15 cellular contexts compared by ENCODE assay signal in genomic region chr4:80171656-80172055, GRCh38. TPM values are rescaled to one million over a fixed set of nuclear protein-coding genes. Genes with fewer than 3 reads are reported as not detected.
DNase-seq lines count a peak whose midpoint lies in the region; ATAC-seq and TF ChIP-seq lines count a peak whose summit lies in the region.
"Had no signal": no experiment of that assay in that cellular context is flagged by ENCODE, and none has a peak within 500 bp of the region (broad histone marks: within the 10 kb centered on the region; RNA-seq: fewer than 3 reads in every experiment).

No MANE protein-coding gene starts in this region.

- peaks cover 9 to 18% of the 10 kb centered on the region in 2 donors for H3K36me3 Mint-ChIP-seq in activated naive CD4-positive, alpha-beta T cell treated with anti-CD3 and anti-CD28 coated beads, Interleukin-2, amount 50 U/mL, for 72 hours
- H3K36me3 Mint-ChIP-seq in activated naive CD4-positive, alpha-beta T cell treated with anti-CD3 and anti-CD28 coated beads for 36 hours (ENCODE audit: low read depth) = no peaks in the 10 kb centered on the region
- no peaks in the 10 kb centered on the region for H3K36me3 Mint-ChIP-seq in T-cell

- H3K4me1 Mint-ChIP-seq in activated naive CD4-positive, alpha-beta T cell treated with anti-CD3 and anti-CD28 coated beads for 36 hours (ENCODE audit: low read depth) = peaks cover 50% of the 10 kb centered on the region
- H3K4me1 Mint-ChIP-seq in T-cell = peaks cover 60 to 72% (median 69%) of the 10 kb centered on the region in 3 donors

- peaks cover 0 to 6% of the 10 kb centered on the region in 2 donors for H3K9me3 Mint-ChIP-seq in activated naive CD4-positive, alpha-beta T cell treated with anti-CD3 and anti-CD28 coated beads, Interleukin-2, amount 50 U/mL, for 72 hours
- no peaks in the 10 kb centered on the region for H3K9me3 Mint-ChIP-seq in activated naive CD4-positive, alpha-beta T cell treated with anti-CD3 and anti-CD28 coated beads for 36 hours
- no peaks in the 10 kb centered on the region for H3K9me3 Mint-ChIP-seq in T-cell

- H3K27ac ChIP-seq in esophagus squamous epithelium = no peak overlapping the region
- no peak overlapping the region for H3K27ac ChIP-seq in SJCRH30
- H3K27ac ChIP-seq: ascending aorta, upper lobe of left lung had no signal

- no peak overlapping the region for H3K4me3 Mint-ChIP-seq in activated naive CD4-positive, alpha-beta T cell treated with anti-CD3 and anti-CD28 coated beads for 36 hours
- peak overlapping the region; percentile 41 to 76 (median 50) for H3K4me3 Mint-ChIP-seq in T-cell

- 74 to 86% methylated on average over 3 of the region's 3 CpGs for WGBS in esophagus squamous epithelium, 2 donors

- H3K36me3 ChIP-seq in esophagus squamous epithelium = no peaks in the 10 kb centered on the region
- H3K36me3 ChIP-seq in SJCRH30 = no peaks in the 10 kb centered on the region
- H3K36me3 ChIP-seq: ascending aorta, upper lobe of left lung had no signal

- intact Hi-C loops in activated naive CD4-positive, alpha-beta T cell treated with anti-CD3 and anti-CD28 coated beads for 36 hours (cut with micrococcal nuclease) = loop anchor here (1.0 to 10.0 kb wide), 6 partner anchors 30 to 1517 kb away; no protein-coding TSS in a partner anchor
- intact Hi-C loops in esophagus squamous epithelium (cut with DNase I) = no loop called here

- no peak for DNase-seq in activated naive CD4-positive, alpha-beta T cell treated with anti-CD3 and anti-CD28 coated beads, Interleukin-2, amount 50 U/mL, for 72 hours (ENCODE audit: low spot score in 2 of 2)
- no peak for DNase-seq in activated naive CD4-positive, alpha-beta T cell treated with anti-CD3 and anti-CD28 coated beads for 36 hours
- DNase-seq in T-cell (no peak), fibroblast of mammary gland (ENCODE audit: low read depth) (peak; percentile 45), esophagus squamous epithelium (lab: John Stamatoyannopoulos, UW) (no peak), SJCRH30 (no peak), NCI-H2107 (lab: John Stamatoyannopoulos, UW) (no peak)
- DNase-seq: foreskin melanocyte, Kasumi-1, NCI-H1930, NCI-H82, upper lobe of left lung had no signal

- POLR2A ChIA-PET in T-cell (lab: Charles Lee) = interaction anchor here (0.6 to 1.1 kb wide), 6 partner anchors 10 to 46 kb away, joined by 3 to 4 read pairs (median 3); no protein-coding TSS in a partner anchor

- H3K4me3 ChIP-seq in fibroblast of mammary gland (ENCODE audit: control insufficient read depth, low read depth, low read length) (no peak overlapping the region), esophagus squamous epithelium (no peak overlapping the region), SJCRH30 (no peak overlapping the region)
- H3K4me3 ChIP-seq: ascending aorta, upper lobe of left lung had no signal

- TF ChIP-seq CTCF in fibroblast of mammary gland (conservative IDR thresholded peaks at IDR 0.05; ENCODE audit: control insufficient read depth, insufficient read depth, low read depth, low read length) = no peak
- TF ChIP-seq CTCF in esophagus squamous epithelium (IDR thresholded peaks at IDR 0.05) = no peak

- CTCF ChIA-PET in activated naive CD4-positive, alpha-beta T cell treated with anti-CD3 and anti-CD28 coated beads for 36 hours (lab: Charles Lee) = interaction anchor here (0.5 to 5.8 kb wide), 8 partner anchors 11 to 240 kb away, joined by 3 to 54 read pairs (median 5); no protein-coding TSS in a partner anchor
- CTCF ChIA-PET in T-cell (lab: Charles Lee) = interaction anchor here (0.9 to 4.5 kb wide), 10 partner anchors 11 to 97 kb away, joined by 3 to 45 read pairs (median 4); no protein-coding TSS in a partner anchor

- ATAC-seq in activated naive CD4-positive, alpha-beta T cell treated with anti-CD3 and anti-CD28 coated beads, Interleukin-2, amount 50 U/mL, for 72 hours = peak; percentile 20 to 36
- ATAC-seq in T-cell (replicated peaks in 1 of 4) (no peak), HG03135 (IDR thresholded peaks at IDR 0.05; ENCODE audit: unreplicated experiment) (no peak)
- ATAC-seq: Right ventricle myocardium inferior had no signal

- H3K27me3 ChIP-seq in esophagus squamous epithelium (peaks cover 0 to 11% (median 0%) of the 10 kb centered on the region in 4 donors), SJCRH30 (no peaks in the 10 kb centered on the region)
- H3K27me3 ChIP-seq: ascending aorta, upper lobe of left lung had no signal

- H3K4me1 ChIP-seq in esophagus squamous epithelium (no peaks in the 10 kb centered on the region), SJCRH30 (no peaks in the 10 kb centered on the region)
- H3K4me1 ChIP-seq: ascending aorta, upper lobe of left lung had no signal

- TF ChIP-seq POLR2A in esophagus squamous epithelium (IDR thresholded peaks at IDR 0.05) = no peak

- H3K27me3 Mint-ChIP-seq in activated naive CD4-positive, alpha-beta T cell treated with anti-CD3 and anti-CD28 coated beads for 36 hours (ENCODE audit: low read depth) = no peaks in the 10 kb centered on the region
- no peaks in the 10 kb centered on the region for H3K27me3 Mint-ChIP-seq in T-cell

- H3K9me3 ChIP-seq in esophagus squamous epithelium (no peaks in the 10 kb centered on the region), SJCRH30 (replicated peaks) (peaks cover 4% of the 10 kb centered on the region; the same call in 1 of the 2 replicates)
- H3K9me3 ChIP-seq: ascending aorta, upper lobe of left lung had no signal

- H3K27ac Mint-ChIP-seq in activated naive CD4-positive, alpha-beta T cell treated with anti-CD3 and anti-CD28 coated beads, Interleukin-2, amount 50 U/mL, for 72 hours = peak overlapping the region; percentile 32 to 89
- H3K27ac Mint-ChIP-seq in activated naive CD4-positive, alpha-beta T cell treated with anti-CD3 and anti-CD28 coated beads for 36 hours = no peak overlapping the region
- H3K27ac Mint-ChIP-seq in T-cell = peak overlapping the region; percentile 94 to 99

RNA-seq across cellular contexts. Expression of gene PRDM8, which starts 25.6 kb away (rescaled TPM):
- 1 to 10 TPM in 1 of 2 donors, under 1 TPM in 1; 0.56 to 3.8 TPM for total RNA-seq in activated naive CD4-positive, alpha-beta T cell treated with anti-CD3 and anti-CD28 coated beads, Interleukin-2, amount 50 U/mL, for 72 hours
- total RNA-seq in activated naive CD4-positive, alpha-beta T cell treated with anti-CD3 and anti-CD28 coated beads for 36 hours = under 1 TPM; 0.29 to 0.35 TPM
- 10 to 100 TPM; 10.5 to 18.7 (median 14.1) TPM for total RNA-seq in T-cell
- total RNA-seq in esophagus squamous epithelium = 1 to 10 TPM in 2 of 4 donors, under 1 TPM in 2; 0.11 to 6.1 (median 1.2) TPM
- total RNA-seq in SJCRH30 (2014; rRNA removed; shearing (Covaris generic)) = 1.5 and 2.5 TPM in 2 replicates
- total RNA-seq: ascending aorta had no signal

Comparison
In these comparisons a context has a peak if more than half of its experiments do, and no peak if none do; other contexts are left out.
1. ATAC-seq: peak in activated naive CD4-positive, alpha-beta T cell treated with anti-CD3 and anti-CD28 coated beads, Interleukin-2, amount 50 U/mL, for 72 hours (2 of 2); none in T-cell (0 of 4) and HG03135 (single experiment).